17 cellular contexts compared by ENCODE assay signal in genomic region chr2:187264612-187265011, GRCh38.
DNase-seq lines count a peak whose midpoint lies in the region; ATAC-seq, FAIRE-seq and TF ChIP-seq lines count a peak whose summit lies in the region.
"Had no signal": no experiment of that assay in that cellular context is flagged by ENCODE, and none has a peak within 500 bp of the region (broad histone marks: within the 10 kb centered on the region; RNA-seq: fewer than 3 reads in every experiment).

No MANE protein-coding gene starts in this region.

- FAIRE-seq in endothelial cell of umbilical vein (lab: Jason Lieb, UNC), result peak; percentile 84

- BruUV-seq in endothelial cell of umbilical vein (replicated peaks; lab: Mats Ljungman, UMichigan), result no TSS peak

- DNase-seq in UCSD-AML1 (lab: John Stamatoyannopoulos, UW; ENCODE audit: unreplicated experiment) (peak; percentile 5), endothelial cell of umbilical vein (ENCODE audit: low read depth, low spot score) (peak; percentile 98), upper lobe of right lung (no peak), AG08396 (ENCODE audit: low spot score) (no peak), NCI-H1417 treated with DMSO at 0.1 percent for 48 hours (lab: John Stamatoyannopoulos, UW) (no peak)
- DNase-seq: CD8-positive, alpha-beta memory T cell; DMS 273 treated with DMSO at 0.1 percent for 48 hours; EL; NCI-H1048; NCI-H2107; NCI-H226; NCI-H526 treated with DMSO at 0.1 percent for 48 hours; NK-92 treated with Interleukin-12 subunit alpha and Interleukin-12 subunit beta, amount 100 ng/mL, for 24 hours; PC-9 had no signal

- TF ChIP-seq CTCF in endothelial cell of umbilical vein (IDR thresholded peaks at IDR 0.05; ENCODE audit: extremely low read depth in 1 of 2, insufficient read depth in 1 of 2, low read depth in 1 of 2, low read length in 2 of 2) (no peak), upper lobe of right lung (IDR thresholded peaks at IDR 0.05) (no peak)

- no peaks in the 10 kb centered on the region for H3K79me2 ChIP-seq in endothelial cell of umbilical vein (ENCODE audit: control insufficient read depth, insufficient read depth, low read length)

- POLR2A ChIA-PET in endothelial cell of umbilical vein (lab: Charles Lee), result interaction anchor here (0.9 to 1.6 kb wide), 2 partner anchors 55 to 184 kb away, joined by 3 to 8 read pairs; partner anchors contain the start of gene CALCRL

- H3K9me3 ChIP-seq in HUES64 (ENCODE audit: insufficient read depth, low read depth, low read length), result no peaks in the 10 kb centered on the region
- H3K9me3 ChIP-seq in endothelial cell of umbilical vein (replicated peaks; ENCODE audit: control insufficient read depth, insufficient read depth, low read length), result no peaks in the 10 kb centered on the region
- H3K9me3 ChIP-seq in neuron (ENCODE audit: low read length), result no peaks in the 10 kb centered on the region
- no peaks in the 10 kb centered on the region for H3K9me3 ChIP-seq in upper lobe of right lung
- H3K9me3 ChIP-seq: HAP-1 had no signal

- no peak overlapping the region for H3K4me3 ChIP-seq in HUES64 (ENCODE audit: low read length)
- peak overlapping the region in 1 of 3 experiments; percentile 45 for H3K4me3 ChIP-seq in endothelial cell of umbilical vein (replicated peaks in 1 of 3; ENCODE audit: insufficient read depth in 1 of 3, low read depth in 1 of 3, low read length in 3 of 3)
- no peak overlapping the region for H3K4me3 ChIP-seq in neuron (ENCODE audit: low read length)
- no peak overlapping the region for H3K4me3 ChIP-seq in upper lobe of right lung
- H3K4me3 ChIP-seq: HAP-1, PC-9 had no signal

- H2AFZ ChIP-seq in endothelial cell of umbilical vein (ENCODE audit: low read depth, low read length), result no peak overlapping the region
- peak overlapping the region; percentile 31 for H2AFZ ChIP-seq in neuron (ENCODE audit: low read depth, low read length)
- H2AFZ ChIP-seq: PC-9 had no signal

- H3K9ac ChIP-seq in HUES64 (ENCODE audit: low read depth, low read length) (no peak overlapping the region), endothelial cell of umbilical vein (replicated peaks; ENCODE audit: extremely low read depth, insufficient read depth, low read length) (peak overlapping the region; percentile 85)

- H4K20me1 ChIP-seq in endothelial cell of umbilical vein (replicated peaks; ENCODE audit: control insufficient read depth, extremely low read depth, insufficient read depth, low read length), result no peaks in the 10 kb centered on the region

- peak overlapping the region; percentile 74 for H3K4me2 ChIP-seq in endothelial cell of umbilical vein (ENCODE audit: insufficient read depth, low read length)
- H3K4me2 ChIP-seq: PC-9 had no signal

- H3K27me3 ChIP-seq in HUES64 (ENCODE audit: insufficient read depth, low read length), result no peaks in the 10 kb centered on the region
- no peaks in the 10 kb centered on the region for H3K27me3 ChIP-seq in endothelial cell of umbilical vein (ENCODE audit: control insufficient read depth in 2 of 2, insufficient read depth in 2 of 2, low read length in 2 of 2)
- H3K27me3 ChIP-seq in neuron (ENCODE audit: insufficient read depth, low read length), result no peaks in the 10 kb centered on the region
- no peaks in the 10 kb centered on the region for H3K27me3 ChIP-seq in upper lobe of right lung

- H3K9me1 ChIP-seq in endothelial cell of umbilical vein (replicated peaks; ENCODE audit: control insufficient read depth, extremely low read depth, insufficient read depth, low read length), result no peaks in the 10 kb centered on the region

- dilution Hi-C loops in endothelial cell of umbilical vein (cut with MboI; ENCODE audit: extremely low pct_ligation_motif_present, low sequenced_read_pairs), result no loop called here

- H3K4me1 ChIP-seq in HUES64 (ENCODE audit: insufficient read depth, low read length) (peaks cover 29% of the 10 kb centered on the region), endothelial cell of umbilical vein (ENCODE audit: control insufficient read depth, extremely low read depth, insufficient read depth, low read length) (peaks cover 36% of the 10 kb centered on the region), neuron (ENCODE audit: insufficient read depth, low read length) (no peaks in the 10 kb centered on the region), upper lobe of right lung (no peaks in the 10 kb centered on the region)

- H3K36me3 ChIP-seq in HUES64 (ENCODE audit: insufficient read depth, low read length) (no peaks in the 10 kb centered on the region), endothelial cell of umbilical vein (ENCODE audit: control insufficient read depth in 2 of 2, extremely low read depth in 1 of 2, insufficient read depth in 2 of 2, low read length in 2 of 2) (no peaks in the 10 kb centered on the region), neuron (ENCODE audit: insufficient read depth, low read length) (no peaks in the 10 kb centered on the region), upper lobe of right lung (no peaks in the 10 kb centered on the region)
- H3K36me3 ChIP-seq: HAP-1 had no signal

- H3K27ac ChIP-seq in HUES64 (ENCODE audit: low read depth, low read length) (peak overlapping the region; percentile 71; the same call in 1 of the 2 replicates), endothelial cell of umbilical vein (ENCODE audit: insufficient read depth, low read depth, low read length) (peak overlapping the region; percentile 96), upper lobe of right lung (no peak overlapping the region)
- H3K27ac ChIP-seq: PC-9 had no signal

- CTCF ChIA-PET in endothelial cell of umbilical vein (lab: Charles Lee), result interaction anchor here (0.8 to 2.7 kb wide), 7 partner anchors 28 to 402 kb away, joined by 3 to 7 read pairs (median 3); no protein-coding TSS in a partner anchor

- 40% methylated on average over 1 of the region's 1 CpG for WGBS in HUES64

- TF ChIP-seq POLR2A in endothelial cell of umbilical vein (IDR thresholded peaks at IDR 0.05; ENCODE audit: low read depth, low read length), result peak; percentile 30

- intact Hi-C loops in endothelial cell of umbilical vein (cut with micrococcal nuclease), result loop anchor here (1.0 to 5.0 kb wide), 13 partner anchors 38 to 401 kb away; partner anchors contain the start of genes CALCRL and TFPI
- intact Hi-C loops in upper lobe of right lung (cut with DNase I), result no loop called here

- ATAC-seq in upper lobe of right lung, result no peak

TF ChIP-seq in endothelial cell of umbilical vein, 7 proteins besides CTCF, POLR2A, EP300 and RAD21:
- TF ChIP-seq MYC (IDR thresholded peaks at IDR 0.05; ENCODE audit: low read depth, low read length) (no peak), GATA2 (IDR thresholded peaks at IDR 0.05; ENCODE audit: insufficient read depth, insufficient read length, low read depth, low read length) (peak; percentile 91), POLR2AphosphoS5 (IDR thresholded peaks at IDR 0.05; ENCODE audit: insufficient read depth, low read depth, low read length) (peak; percentile 75), EZH2 (IDR thresholded peaks at IDR 0.05; ENCODE audit: borderline replicate concordance, low read depth, low read length, severe bottlenecking) (no peak), FOS (IDR thresholded peaks at IDR 0.05; ENCODE audit: borderline replicate concordance, insufficient read depth, low read length) (peak; percentile 39), JUN (IDR thresholded peaks at IDR 0.05; ENCODE audit: borderline replicate concordance, insufficient read depth, insufficient read length, low read depth) (peak; percentile 67), MAX (IDR thresholded peaks at IDR 0.05; ENCODE audit: insufficient read depth, insufficient read length) (no peak)
TF ChIP-seq in endothelial cell of umbilical vein: peak in this region for 4.

Comparison
In these comparisons a context has a peak if more than half of its experiments do, and no peak if none do; other contexts are left out.
1. DNase-seq: peak in UCSD-AML1 (single experiment) and endothelial cell of umbilical vein (single experiment); none in upper lobe of right lung (single experiment), AG08396 (single experiment) and NCI-H1417 treated with DMSO at 0.1 percent for 48 hours (single experiment).